ENCODE assay signal across 24 cellular contexts in genomic region chr10:127736222-127736914, GRCh38. TPM values are rescaled to one million over a fixed set of nuclear protein-coding genes. Genes with fewer than 3 reads are reported as not detected.
DNase-seq lines count a peak whose midpoint lies in the region; ATAC-seq and TF ChIP-seq lines count a peak whose summit lies in the region.
"Had no signal": no experiment of that assay in that cellular context is flagged by ENCODE, and none has a peak within 500 bp of the region (broad histone marks: within the 10 kb centered on the region; RNA-seq: fewer than 3 reads in every experiment).

No MANE protein-coding gene starts in this region.

- intact Hi-C loops in heart left ventricle (cut with DNase I) (no loop called here), left ventricle myocardium superior (cut with micrococcal nuclease) (no loop called here)

- no peak overlapping the region for H3K27ac Mint-ChIP-seq in glutamatergic neuron (ENCODE audit: unreplicated experiment)
- H3K27ac Mint-ChIP-seq: activated CD4-positive, alpha-beta T cell treated with anti-CD3 and anti-CD28 coated beads, Interleukin-2, amount 10 ng/mL, durations not matched to agents 24 days and 14 days; naive thymus-derived CD4-positive, alpha-beta T cell had no signal

- H3K9me3 ChIP-seq in heart left ventricle = no peaks in the 10 kb centered on the region
- no peaks in the 10 kb centered on the region for H3K9me3 ChIP-seq in mesodermal cell (ENCODE audit: control insufficient read depth, low read length)
- no peaks in the 10 kb centered on the region for H3K9me3 ChIP-seq in HAP-1
- H3K9me3 ChIP-seq: psoas muscle, SK-N-SH had no signal

- H3K27me3 Mint-ChIP-seq in glutamatergic neuron (ENCODE audit: unreplicated experiment) = peaks cover 20% of the 10 kb centered on the region

- 1 to 6% (median 2%) methylated on average over 41 to 66 of the region's 66 CpGs for whole genome bisulfite sequencing in heart left ventricle, 4 donors
- WGBS in mesodermal cell (ENCODE audit: insufficient coverage in 2 of 2), 2 experiments = 1% methylated on average over 62 of the region's 66 CpGs
- WGBS in urinary bladder = under 1% methylated on average over 66 of the region's 66 CpGs

- TF ChIP-seq POLR2A in heart left ventricle (IDR thresholded peaks at IDR 0.05) = no peak

- H3K36me3 ChIP-seq in heart left ventricle = no peaks in the 10 kb centered on the region
- H3K36me3 ChIP-seq in mesodermal cell (ENCODE audit: control insufficient read depth, insufficient read depth, low read length) = no peaks in the 10 kb centered on the region
- H3K36me3 ChIP-seq in urinary bladder (ENCODE audit: insufficient read depth) = no peaks in the 10 kb centered on the region
- H3K36me3 ChIP-seq in HAP-1 (replicated peaks) = no peaks in the 10 kb centered on the region

- peaks cover 2% of the 10 kb centered on the region for H3K9me3 Mint-ChIP-seq in glutamatergic neuron (ENCODE audit: unreplicated experiment)
- H3K9me3 Mint-ChIP-seq: activated CD4-positive, alpha-beta T cell treated with anti-CD3 and anti-CD28 coated beads, Interleukin-2, amount 10 ng/mL, durations not matched to agents 24 days and 14 days had no signal

- H3K4me3 ChIP-seq in heart left ventricle = peak overlapping the region in 10 of 12 donors; percentile 16 to 53 (median 46)
- H3K4me3 ChIP-seq in mesodermal cell (ENCODE audit: extremely low read depth, insufficient read depth, low read length, poor library complexity, severe bottlenecking) = peak overlapping the region; percentile 11
- peak overlapping the region; percentile 31 for H3K4me3 ChIP-seq in urinary bladder (ENCODE audit: low read depth, low read length)
- no peak overlapping the region for H3K4me3 ChIP-seq in HAP-1
- H3K4me3 ChIP-seq: lung, psoas muscle, smooth muscle cell had no signal

- DNase-seq in heart left ventricle (no peak), left ventricle myocardium superior (no peak), glutamatergic neuron (peak; percentile 47), HAP-1 (ENCODE audit: low spot score in 2 of 2) (no peak), NCI-H2029 (lab: John Stamatoyannopoulos, UW) (no peak)
- DNase-seq: activated CD4-positive, alpha-beta T cell treated with anti-CD3 and anti-CD28 coated beads, Interleukin-2, amount 10 ng/mL, durations not matched to agents 24 days and 14 days; activated effector memory CD4-positive, alpha-beta T cell treated with anti-CD3 and anti-CD28 coated beads, Interleukin-2, amount 50 U/mL, for 16 hours; C1 segment of cervical spinal cord; caudate nucleus; effector CD4-positive, alpha-beta T cell; hippocampal formation; naive thymus-derived CD4-positive, alpha-beta T cell; NCI-H1436; psoas muscle; stimulated activated CD4-positive, alpha-beta T cell treated with anti-CD3 and anti-CD28 coated beads, Interleukin-4, amount 100 ng/mL, for 4 hours had no signal

- H3K27ac ChIP-seq in heart left ventricle (peak overlapping the region in 7 of 12 donors; percentile 41 to 79 (median 66)), mesodermal cell (ENCODE audit: low read depth, low read length, severe bottlenecking) (no peak overlapping the region), urinary bladder (ENCODE audit: low read depth) (no peak overlapping the region)
- H3K27ac ChIP-seq: psoas muscle had no signal

- in situ Hi-C loops in HAP-1 (cut with MboI; ENCODE audit: low sequenced_read_pairs) = no loop called here

- peak overlapping the region; percentile 57 for H3K4me3 Mint-ChIP-seq in glutamatergic neuron (ENCODE audit: unreplicated experiment)
- H3K4me3 Mint-ChIP-seq: activated CD4-positive, alpha-beta T cell treated with anti-CD3 and anti-CD28 coated beads, Interleukin-2, amount 10 ng/mL, durations not matched to agents 24 days and 14 days had no signal

- H3K27me3 ChIP-seq in heart left ventricle (peaks cover 24 to 89% (median 62%) of the 10 kb centered on the region in 9 donors), HAP-1 (ENCODE audit: low read depth) (no peaks in the 10 kb centered on the region)

- peak in 1 of 4 donors; percentile 26 for ATAC-seq in heart left ventricle
- no peak for ATAC-seq in left ventricle myocardium superior
- no peak for ATAC-seq in HG03196 (IDR thresholded peaks at IDR 0.05; ENCODE audit: unreplicated experiment)
- ATAC-seq: naive thymus-derived CD4-positive, alpha-beta T cell; Panc1; psoas muscle had no signal

- no peaks in the 10 kb centered on the region for H3K4me1 Mint-ChIP-seq in glutamatergic neuron (ENCODE audit: low read depth, unreplicated experiment)
- H3K4me1 Mint-ChIP-seq: activated CD4-positive, alpha-beta T cell treated with anti-CD3 and anti-CD28 coated beads, Interleukin-2, amount 10 ng/mL, durations not matched to agents 24 days and 14 days; naive thymus-derived CD4-positive, alpha-beta T cell had no signal

- H3K36me3 Mint-ChIP-seq in glutamatergic neuron (ENCODE audit: unreplicated experiment) = peaks cover 14% of the 10 kb centered on the region
- H3K36me3 Mint-ChIP-seq: naive thymus-derived CD4-positive, alpha-beta T cell had no signal

- TF ChIP-seq CTCF in heart left ventricle (IDR thresholded peaks at IDR 0.05) (no peak), glutamatergic neuron (IDR thresholded peaks at IDR 0.05; ENCODE audit: partially characterized antibody, unreplicated experiment) (no peak)

- H3K4me1 ChIP-seq in heart left ventricle = peaks cover 0 to 34% (median 3%) of the 10 kb centered on the region in 12 donors
- H3K4me1 ChIP-seq in mesodermal cell (ENCODE audit: control insufficient read depth, insufficient read depth, low read length, poor library complexity, severe bottlenecking) = no peaks in the 10 kb centered on the region
- H3K4me1 ChIP-seq in urinary bladder (ENCODE audit: insufficient read depth) = peaks cover 6% of the 10 kb centered on the region
- H3K4me1 ChIP-seq in HAP-1 = no peaks in the 10 kb centered on the region
- H3K4me1 ChIP-seq: psoas muscle had no signal

RNA-seq across cellular contexts. Expression of gene FOXI2, which starts 0.6 kb away (rescaled TPM):
- total RNA-seq in heart left ventricle = under 1 TPM in 7 of 9 donors, not detected in 2; 0.14 to 0.61 (median 0.28) TPM
- under 1 TPM in 1 of 2 donors, not detected in 1; 0.30 TPM for polyA plus RNA-seq in heart left ventricle
- not detected for total RNA-seq in left ventricle myocardium superior
- total RNA-seq in glutamatergic neuron (ENCODE audit: unreplicated experiment) = 0.17 TPM
- not detected for polyA plus RNA-seq in mesodermal cell (2013, experiment 1 of 2)
- polyA plus RNA-seq in mesodermal cell (2013, experiment 2 of 2) = not detected
- not detected for total RNA-seq in urinary bladder
- polyA plus RNA-seq in urinary bladder = 0.58 TPM
- total RNA-seq: A172; activated CD4-positive, alpha-beta T cell treated with anti-CD3 and anti-CD28 coated beads, Interleukin-2, amount 10 ng/mL, durations not matched to agents 24 days and 14 days; HT-29; psoas muscle; smooth muscle cell had no signal
- polyA plus RNA-seq: naive thymus-derived CD4-positive, alpha-beta T cell; SK-N-SH; smooth muscle cell had no signal

Comparison
In these comparisons a context has a peak if more than half of its experiments do, and no peak if none do; other contexts are left out.
1. H3K27ac ChIP-seq: peak in heart left ventricle (7 of 12); none in mesodermal cell (single experiment) and urinary bladder (single experiment).